Comparison of ENCODE assay signal across 10 cellular contexts in genomic region chr16:12150600-12150999, GRCh38.
"Had no signal": no experiment of that assay in that cellular context is flagged by ENCODE, and none has a peak within 500 bp of the region (broad histone marks: within the 10 kb centered on the region; RNA-seq: fewer than 3 reads in every experiment).

No MANE protein-coding gene starts in this region.

- DNase-seq: activated CD4-positive, alpha-beta T cell treated with anti-CD3 and anti-CD28 coated beads, Interleukin-2, amount 50 U/mL, for 1 hour; activated naive CD4-positive, alpha-beta T cell treated with anti-CD3 and anti-CD28 coated beads, Interleukin-2, amount 10 ng/mL, durations not matched to agents 7 days and 5 days; activated T-cell treated with anti-CD3 and anti-CD28 coated beads for 4 hours; caudate nucleus; effector CD8-positive, alpha-beta T cell; heart left ventricle; left ventricle myocardium inferior; mesendoderm; stimulated activated CD4-positive, alpha-beta T cell treated with anti-CD3 and anti-CD28 coated beads, Interleukin-2, amount 100 ng/mL, for 48 hours; upper lobe of left lung had no signal
